ENCODE assay signal across 8 cellular contexts in genomic region chr19:4814625-4815425, GRCh38. TPM values are rescaled to one million over a fixed set of nuclear protein-coding genes. Genes with fewer than 3 reads are reported as not detected.
DNase-seq lines count a peak whose midpoint lies in the region; ATAC-seq, FAIRE-seq and TF ChIP-seq lines count a peak whose summit lies in the region.

No MANE protein-coding gene starts in this region.

- TF ChIP-seq POLR2A in esophagus muscularis mucosa (IDR thresholded peaks at IDR 0.05; ENCODE audit: low read depth) (no peak), thyroid gland (IDR thresholded peaks at IDR 0.05) (no peak)

- intact Hi-C loops in activated T-helper 1 cell treated with anti-CD3 and anti-CD28 coated beads, Interleukin-12 subunit alpha, Interleukin-12 subunit beta, Interleukin-2, Interleukin-4 antibody, amounts not matched to agents 30 ng/mL and 10 ng/mL and 1 ng/mL, durations not matched to agents 14 hours and 24 hours and 36 hours (cut with micrococcal nuclease): loop anchor here (1.0 kb wide), 3 partner anchors 16 to 52 kb away; partner anchors contain the start of genes FEM1A, PLIN3 and TICAM1
- intact Hi-C loops in esophagus muscularis mucosa (cut with DNase I): loop anchor here (5.0 kb wide), 1 partner anchor 97 kb away; no protein-coding TSS in a partner anchor
- intact Hi-C loops in thyroid gland (cut with DNase I): loop anchor here (5.0 kb wide), 1 partner anchor 37 kb away; no protein-coding TSS in a partner anchor

- DNase-seq in EH (ENCODE audit: low read depth) (peak; percentile 83), GM23338 (ENCODE audit: low spot score) (no peak), esophagus muscularis mucosa (ENCODE audit: extremely low spot score) (no peak), frontal cortex (ENCODE audit: low spot score in 2 of 2) (no peak), thyroid gland (no peak)
- DNase-seq in activated T-helper 1 cell treated with anti-CD3 and anti-CD28 coated beads, Interleukin-12 subunit alpha, Interleukin-12 subunit beta, Interleukin-2, Interleukin-4 antibody, amounts not matched to agents 30 ng/mL and 10 ng/mL and 1 ng/mL, durations not matched to agents 14 hours and 24 hours and 36 hours (ENCODE audit: low spot score): no peak

- H2AFZ ChIP-seq in ACC112 (ENCODE audit: low read length, unreplicated experiment) (no peak overlapping the region), GM23338 (no peak overlapping the region)

- peaks cover 3% of the 10 kb centered on the region for H3K4me1 ChIP-seq in ACC112 (ENCODE audit: control insufficient read depth, insufficient read depth, low read length, unreplicated experiment)
- no peaks in the 10 kb centered on the region for H3K4me1 ChIP-seq in GM23338 (ENCODE audit: insufficient read depth)
- H3K4me1 ChIP-seq in esophagus muscularis mucosa: peaks cover 21 to 39% (median 30%) of the 10 kb centered on the region in 4 donors
- peaks cover 0 to 12% of the 10 kb centered on the region in 2 donors for H3K4me1 ChIP-seq in thyroid gland

- H3K9me3 ChIP-seq in esophagus muscularis mucosa: no peaks in the 10 kb centered on the region
- no peaks in the 10 kb centered on the region for H3K9me3 ChIP-seq in thyroid gland

- TF ChIP-seq CTCF in GM23338 (conservative IDR thresholded peaks at IDR 0.05; ENCODE audit: low read depth in 2 of 2) (no peak), esophagus muscularis mucosa (IDR thresholded peaks at IDR 0.05) (no peak), thyroid gland (IDR thresholded peaks at IDR 0.05) (no peak)

- no peak overlapping the region for H3K4me2 ChIP-seq in GM23338

- H3K27ac Mint-ChIP-seq in activated T-helper 1 cell treated with anti-CD3 and anti-CD28 coated beads, Interleukin-12 subunit alpha, Interleukin-12 subunit beta, Interleukin-2, Interleukin-4 antibody, amounts not matched to agents 30 ng/mL and 10 ng/mL and 1 ng/mL, durations not matched to agents 14 hours and 24 hours and 36 hours: peak overlapping the region; percentile 67
- H3K27ac Mint-ChIP-seq in GM23338: no peak overlapping the region

- no peak for ATAC-seq in GM23338

- no peaks in the 10 kb centered on the region for H3K9me3 Mint-ChIP-seq in activated T-helper 1 cell treated with anti-CD3 and anti-CD28 coated beads, Interleukin-12 subunit alpha, Interleukin-12 subunit beta, Interleukin-2, Interleukin-4 antibody, amounts not matched to agents 30 ng/mL and 10 ng/mL and 1 ng/mL, durations not matched to agents 14 hours and 24 hours and 36 hours
- peaks cover 20% of the 10 kb centered on the region for H3K9me3 Mint-ChIP-seq in GM23338

- peaks cover 24% of the 10 kb centered on the region for H3K4me1 Mint-ChIP-seq in activated T-helper 1 cell treated with anti-CD3 and anti-CD28 coated beads, Interleukin-12 subunit alpha, Interleukin-12 subunit beta, Interleukin-2, Interleukin-4 antibody, amounts not matched to agents 30 ng/mL and 10 ng/mL and 1 ng/mL, durations not matched to agents 14 hours and 24 hours and 36 hours (ENCODE audit: low read depth)
- H3K4me1 Mint-ChIP-seq in GM23338: no peaks in the 10 kb centered on the region; the same call in 2 of the 3 replicates

- H3K79me2 ChIP-seq in ACC112 (ENCODE audit: control insufficient read depth, insufficient read depth, low read length, unreplicated experiment) (no peaks in the 10 kb centered on the region), GM23338 (replicated peaks; ENCODE audit: insufficient read depth) (no peaks in the 10 kb centered on the region)

- no peak overlapping the region for H3K4me3 ChIP-seq in ACC112 (ENCODE audit: low read depth, low read length)
- H3K4me3 ChIP-seq in GM23338: no peak overlapping the region
- H3K4me3 ChIP-seq in esophagus muscularis mucosa: peak overlapping the region in 2 of 4 donors; percentile 27 to 29
- H3K4me3 ChIP-seq in thyroid gland (replicated peaks in 1 of 3): no peak overlapping the region

- H3K27ac ChIP-seq in ACC112 (ENCODE audit: low read depth, low read length) (peak overlapping the region; percentile 19; the same call in 1 of the 2 replicates), GM23338 (ENCODE audit: low read depth) (no peak overlapping the region), esophagus muscularis mucosa (replicated peaks in 1 of 4) (peak overlapping the region in 1 of 4 donors; percentile 82), thyroid gland (no peak overlapping the region)

- TF ChIP-seq EP300 in esophagus muscularis mucosa (IDR thresholded peaks at IDR 0.05): no peak

- H3F3A ChIP-seq in GM23338 (replicated peaks; ENCODE audit: low read depth): no peaks in the 10 kb centered on the region; the same call in 1 of the 2 replicates

- FAIRE-seq in islet of Langerhans (lab: Jason Lieb, UNC): peak; percentile 55
- FAIRE-seq in frontal cortex (lab: Jason Lieb, UNC): no peak

- no peak overlapping the region for H3K4me3 Mint-ChIP-seq in activated T-helper 1 cell treated with anti-CD3 and anti-CD28 coated beads, Interleukin-12 subunit alpha, Interleukin-12 subunit beta, Interleukin-2, Interleukin-4 antibody, amounts not matched to agents 30 ng/mL and 10 ng/mL and 1 ng/mL, durations not matched to agents 14 hours and 24 hours and 36 hours
- no peak overlapping the region; the same call in 2 of the 3 replicates for H3K4me3 Mint-ChIP-seq in GM23338

- H4K20me1 ChIP-seq in GM23338 (replicated peaks; ENCODE audit: insufficient read depth): no peaks in the 10 kb centered on the region

- peaks cover 5% of the 10 kb centered on the region; the same call in 1 of the 2 replicates for H3K9me2 ChIP-seq in GM23338 (ENCODE audit: insufficient read depth)

- no peaks in the 10 kb centered on the region for H3K27me3 Mint-ChIP-seq in activated T-helper 1 cell treated with anti-CD3 and anti-CD28 coated beads, Interleukin-12 subunit alpha, Interleukin-12 subunit beta, Interleukin-2, Interleukin-4 antibody, amounts not matched to agents 30 ng/mL and 10 ng/mL and 1 ng/mL, durations not matched to agents 14 hours and 24 hours and 36 hours (ENCODE audit: insufficient read depth)
- H3K27me3 Mint-ChIP-seq in GM23338 (ENCODE audit: insufficient read depth, low read depth, poor library complexity): peaks cover 29% of the 10 kb centered on the region

- WGBS in esophagus muscularis mucosa: 72% methylated on average over 7 of the region's 7 CpGs
- WGBS in thyroid gland, 2 donors: 73 to 78% methylated on average over 7 of the region's 7 CpGs

- no peaks in the 10 kb centered on the region; the same call in 1 of the 2 replicates for H3K36me3 ChIP-seq in ACC112 (ENCODE audit: insufficient read depth, low read length)
- H3K36me3 ChIP-seq in GM23338 (ENCODE audit: insufficient read depth): no peaks in the 10 kb centered on the region
- H3K36me3 ChIP-seq in esophagus muscularis mucosa: peaks cover 22 to 37% (median 32%) of the 10 kb centered on the region in 4 donors
- peaks cover 15 to 19% of the 10 kb centered on the region in 2 donors for H3K36me3 ChIP-seq in thyroid gland

- no peaks in the 10 kb centered on the region for H3K27me3 ChIP-seq in ACC112 (ENCODE audit: insufficient read depth, low read length)
- peaks cover 5% of the 10 kb centered on the region; the same call in 1 of the 2 replicates for H3K27me3 ChIP-seq in GM23338 (ENCODE audit: insufficient read depth)
- H3K27me3 ChIP-seq in esophagus muscularis mucosa: no peaks in the 10 kb centered on the region
- no peaks in the 10 kb centered on the region for H3K27me3 ChIP-seq in thyroid gland

- peaks cover 16% of the 10 kb centered on the region for H3K36me3 Mint-ChIP-seq in activated T-helper 1 cell treated with anti-CD3 and anti-CD28 coated beads, Interleukin-12 subunit alpha, Interleukin-12 subunit beta, Interleukin-2, Interleukin-4 antibody, amounts not matched to agents 30 ng/mL and 10 ng/mL and 1 ng/mL, durations not matched to agents 14 hours and 24 hours and 36 hours (ENCODE audit: low read depth)
- peaks cover 6% of the 10 kb centered on the region; the same call in 2 of the 3 replicates for H3K36me3 Mint-ChIP-seq in GM23338 (ENCODE audit: low read depth)

TF ChIP-seq in GM23338, 12 proteins besides CTCF, POLR2A, EP300 and RAD21 (continues in another document):
- TF ChIP-seq ZNF331 (CRISPR knock-in tag; IDR thresholded peaks at IDR 0.05; ENCODE audit: low read depth): no peak
- TF ChIP-seq EZH2phosphoT487 (IDR thresholded peaks at IDR 0.05; ENCODE audit: unreplicated experiment): no peak
- no peak for TF ChIP-seq CREB1 (CRISPR knock-in tag; IDR thresholded peaks at IDR 0.05; ENCODE audit: low read depth)
- TF ChIP-seq JUNB (IDR thresholded peaks at IDR 0.05; ENCODE audit: unreplicated experiment): no peak

RNA-seq across cellular contexts. Expression of gene TICAM1, which starts 16.7 kb away (rescaled TPM):
- 31.2 and 33.3 TPM in 2 replicates for total RNA-seq in activated T-helper 1 cell treated with anti-CD3 and anti-CD28 coated beads, Interleukin-12 subunit alpha, Interleukin-12 subunit beta, Interleukin-2, Interleukin-4 antibody, amounts not matched to agents 30 ng/mL and 10 ng/mL and 1 ng/mL, durations not matched to agents 14 hours and 24 hours and 36 hours
- 0.31 and 0.38 TPM in 2 replicates for total RNA-seq in GM23338 (2014; rRNA removed; shearing (Covaris generic))
- polyA plus RNA-seq in GM23338 (2016; fragmentation: Nextera tagmentation; extraction: Ambion mirVana): 0.32 and 0.38 TPM in 2 replicates
- 1 to 10 TPM; 7.5 to 8.3 (median 8.0) TPM for total RNA-seq in esophagus muscularis mucosa
- total RNA-seq in frontal cortex: 1.2 TPM
- 1 to 10 TPM; 5.2 to 7.0 (median 6.3) TPM for total RNA-seq in thyroid gland

RNA-seq across cellular contexts. Expression of gene FEM1A, which starts 23.3 kb away (rescaled TPM):
- total RNA-seq in activated T-helper 1 cell treated with anti-CD3 and anti-CD28 coated beads, Interleukin-12 subunit alpha, Interleukin-12 subunit beta, Interleukin-2, Interleukin-4 antibody, amounts not matched to agents 30 ng/mL and 10 ng/mL and 1 ng/mL, durations not matched to agents 14 hours and 24 hours and 36 hours: 23.8 and 24.8 TPM in 2 replicates
- 15.2 and 16.5 TPM in 2 replicates for total RNA-seq in GM23338 (2014; rRNA removed; shearing (Covaris generic))
- polyA plus RNA-seq in GM23338 (2016; fragmentation: Nextera tagmentation; extraction: Ambion mirVana): 0.87 and 0.97 TPM in 2 replicates
- total RNA-seq in esophagus muscularis mucosa (10 to 100 TPM; 16.2 to 22.8 (median 19.9) TPM), frontal cortex (22.8 TPM), thyroid gland (10 to 100 TPM; 11.3 to 21.0 (median 15.8) TPM)

RNA-seq across cellular contexts. Expression of gene PLIN3, which starts 52.6 kb away (rescaled TPM):
- 33.1 and 33.2 TPM in 2 replicates for total RNA-seq in activated T-helper 1 cell treated with anti-CD3 and anti-CD28 coated beads, Interleukin-12 subunit alpha, Interleukin-12 subunit beta, Interleukin-2, Interleukin-4 antibody, amounts not matched to agents 30 ng/mL and 10 ng/mL and 1 ng/mL, durations not matched to agents 14 hours and 24 hours and 36 hours
- 45.9 and 59.9 TPM in 2 replicates for total RNA-seq in GM23338 (2014; rRNA removed; shearing (Covaris generic))
- 38.0 and 39.0 TPM in 2 replicates for polyA plus RNA-seq in GM23338 (2016; fragmentation: Nextera tagmentation; extraction: Ambion mirVana)
- total RNA-seq in esophagus muscularis mucosa: 10 to 100 TPM; 15.4 to 69.0 (median 51.1) TPM
- total RNA-seq in frontal cortex: 6.9 TPM
- total RNA-seq in thyroid gland: 10 to 100 TPM; 24.4 to 41.3 (median 38.0) TPM
